17 cellular contexts compared by ENCODE assay signal in genomic region chr16:68508641-68509240, GRCh38. TPM values are rescaled to one million over a fixed set of nuclear protein-coding genes. Genes with fewer than 3 reads are reported as not detected.
A peak's percentile ranks its signal among the peaks of the same experiment; 100 is the strongest.
DNase-seq lines count a peak whose midpoint lies in the region; ATAC-seq and TF ChIP-seq lines count a peak whose summit lies in the region.
"Had no signal": no experiment of that assay in that cellular context is flagged by ENCODE, and none has a peak within 500 bp of the region (broad histone marks: within the 10 kb centered on the region; RNA-seq: fewer than 3 reads in every experiment).

No MANE protein-coding gene starts in this region.

- H3K27me3 ChIP-seq in right cardiac atrium (ENCODE audit: control insufficient read depth, insufficient read depth) (no peaks in the 10 kb centered on the region), neuronal stem cell (ENCODE audit: control insufficient read depth in 3 of 3, insufficient read depth in 3 of 3, low read depth in 1 of 3, low read length in 3 of 3) (peaks cover 0 to 27% (median 0%) of the 10 kb centered on the region in 3 experiments), Caco-2 (replicated peaks; ENCODE audit: control insufficient read depth, insufficient read depth, low read length) (peaks cover 1% of the 10 kb centered on the region; the same call in 1 of the 2 replicates)
- H3K27me3 ChIP-seq: BLaER1 treated with 17β-estradiol and CSF1 and Interleukin-3, amounts not matched to agents 10 nM and 100 nM had no signal

- no peak overlapping the region for H4K91ac ChIP-seq in neuronal stem cell (ENCODE audit: low read depth, low read length, poor library complexity)

- POLR2A ChIA-PET in Caco-2 (lab: Charles Lee), result no interaction called here

- no peak overlapping the region for H4K8ac ChIP-seq in neuronal stem cell (ENCODE audit: low read depth, low read length)

- no peak overlapping the region for H3K9ac ChIP-seq in neuronal stem cell (ENCODE audit: low read depth, low read length, poor library complexity)
- H3K9ac ChIP-seq: BLaER1 treated with 17β-estradiol and CSF1 and Interleukin-3, amounts not matched to agents 10 nM and 100 nM had no signal

- no TSS peak for BruUV-seq in Caco-2 (replicated peaks; lab: Mats Ljungman, UMichigan)

- CTCF ChIA-PET in Caco-2 (lab: Charles Lee), result no interaction called here

- H3K4me1 Mint-ChIP-seq in T-helper 17 cell (peaks cover 4% of the 10 kb centered on the region), chondrocyte (ENCODE audit: low read depth) (peaks cover 9% of the 10 kb centered on the region), Caco-2 (ENCODE audit: low read depth, unreplicated experiment) (no peaks in the 10 kb centered on the region)
- H3K4me1 Mint-ChIP-seq: H9 had no signal

- H3K4me2 ChIP-seq in neuronal stem cell (ENCODE audit: insufficient read depth, low read length, poor library complexity, severe bottlenecking), result no peak overlapping the region
- H3K4me2 ChIP-seq: BLaER1 treated with 17β-estradiol and CSF1 and Interleukin-3, amounts not matched to agents 10 nM and 100 nM had no signal

- H3K4me3 Mint-ChIP-seq in T-helper 17 cell (no peak overlapping the region), chondrocyte (ENCODE audit: unreplicated experiment) (no peak overlapping the region), Caco-2 (ENCODE audit: unreplicated experiment) (no peak overlapping the region)
- H3K4me3 Mint-ChIP-seq: B cell; CD8-positive, alpha-beta T cell had no signal

- peaks cover 2% of the 10 kb centered on the region for H3K79me1 ChIP-seq in neuronal stem cell (ENCODE audit: low read depth, low read length)

- H2AK5ac ChIP-seq in neuronal stem cell (ENCODE audit: low read depth, low read length), result peak overlapping the region; percentile 59

- H3K27ac ChIP-seq in right cardiac atrium (ENCODE audit: low read length) (no peak overlapping the region), neuronal stem cell (replicated peaks; ENCODE audit: low read length) (no peak overlapping the region)
- H3K27ac ChIP-seq: BLaER1 treated with 17β-estradiol and CSF1 and Interleukin-3, amounts not matched to agents 10 nM and 100 nM had no signal

- ATAC-seq in Right ventricle myocardium inferior (no peak), right cardiac atrium (no peak), T-helper 17 cell (no peak)
- ATAC-seq: CD8-positive, alpha-beta T cell; GM12878 had no signal

- H3K27ac Mint-ChIP-seq in T-helper 17 cell, result peak overlapping the region; percentile 14
- no peak overlapping the region for H3K27ac Mint-ChIP-seq in chondrocyte (ENCODE audit: unreplicated experiment)
- H3K27ac Mint-ChIP-seq in Caco-2 (ENCODE audit: unreplicated experiment), result no peak overlapping the region
- H3K27ac Mint-ChIP-seq: B cell; CD8-positive, alpha-beta T cell; H9 had no signal

- H3K9me3 Mint-ChIP-seq in chondrocyte (ENCODE audit: low read depth), result no peaks in the 10 kb centered on the region
- H3K9me3 Mint-ChIP-seq in Caco-2 (ENCODE audit: unreplicated experiment), result no peaks in the 10 kb centered on the region
- H3K9me3 Mint-ChIP-seq: CD8-positive, alpha-beta T cell; H9 had no signal

- no peak overlapping the region for H3K23ac ChIP-seq in neuronal stem cell (ENCODE audit: low read depth, low read length, poor library complexity)

- H2BK120ac ChIP-seq in neuronal stem cell (ENCODE audit: low read depth, low read length), result no peak overlapping the region

- TF ChIP-seq CTCF in chondrocyte (IDR thresholded peaks at IDR 0.05) (no peak), Caco-2 (IDR thresholded peaks at IDR 0.05; ENCODE audit: insufficient read depth in 1 of 2, low read depth in 1 of 2, low read length in 1 of 2, severe bottlenecking in 1 of 2, unreplicated experiment in 1 of 2) (no peak)

- H3K4me3 ChIP-seq in right cardiac atrium (ENCODE audit: low read length), result no peak overlapping the region
- no peak overlapping the region for H3K4me3 ChIP-seq in neuronal stem cell (ENCODE audit: low read length in 2 of 2)
- no peak overlapping the region for H3K4me3 ChIP-seq in Caco-2 (ENCODE audit: low read depth, low read length)
- H3K4me3 ChIP-seq: BLaER1 treated with 17β-estradiol and CSF1 and Interleukin-3, amounts not matched to agents 10 nM and 100 nM; GM12878 had no signal

- H3K36me3 Mint-ChIP-seq in T-helper 17 cell (ENCODE audit: low read depth) (no peaks in the 10 kb centered on the region), chondrocyte (ENCODE audit: low read depth) (no peaks in the 10 kb centered on the region), Caco-2 (ENCODE audit: insufficient read depth, unreplicated experiment) (no peaks in the 10 kb centered on the region)
- H3K36me3 Mint-ChIP-seq: CD8-positive, alpha-beta T cell had no signal

- DNase-seq in Right ventricle myocardium inferior (ENCODE audit: missing footprints) (peak; percentile 34), right cardiac atrium (no peak), T-helper 17 cell (no peak), chondrocyte (ENCODE audit: low spot score) (peak; percentile 55), neuronal stem cell (ENCODE audit: low spot score) (no peak), hippocampal formation (lab: John Stamatoyannopoulos, UW) (no peak), activated T-cell treated with anti-CD3 and anti-CD28 coated beads for 4 hours (no peak), Caco-2 (no peak)
- DNase-seq: CD8-positive, alpha-beta T cell; DMS 273 treated with DMSO at 0.1 percent for 48 hours; DMS53; DND-41; EL; H9 had no signal

- intact Hi-C loops in Right ventricle myocardium inferior (cut with DNase I), result no loop called here
- intact Hi-C loops in right cardiac atrium (cut with DNase I), result loop anchor here in 2 of 4 donors (2.0 to 10.0 kb wide), 2 partner anchors 112 to 114 kb away; no protein-coding TSS in a partner anchor
- intact Hi-C loops in Caco-2 (cut with micrococcal nuclease; ENCODE audit: unreplicated experiment), result loop anchor here (5.0 kb wide), 1 partner anchor 61 kb away; the partner anchor contains the start of gene SMPD3

- no peaks in the 10 kb centered on the region for H3K9me3 ChIP-seq in right cardiac atrium (ENCODE audit: control insufficient read depth, low read length)
- H3K9me3 ChIP-seq in T-helper 17 cell (ENCODE audit: control insufficient read depth, low read length, poor library complexity, severe bottlenecking), result no peaks in the 10 kb centered on the region
- H3K9me3 ChIP-seq in neuronal stem cell (replicated peaks in 1 of 2; ENCODE audit: control insufficient read depth in 2 of 2, insufficient read depth in 1 of 2, low read depth in 1 of 2, low read length in 2 of 2), result no peaks in the 10 kb centered on the region
- H3K9me3 ChIP-seq in Caco-2, result 0 out of 2 replicates have a peak, but pooled peaks cover 3% of the 10 kb centered on the region

- H2BK15ac ChIP-seq in neuronal stem cell (ENCODE audit: low read length), result peak overlapping the region; percentile 62

- 76% methylated on average over 7 of the region's 7 CpGs for WGBS in right cardiac atrium
- no CpG with 5 or more reads among the region's 7 CpGs for whole genome bisulfite sequencing in neuronal stem cell (ENCODE audit: extremely low coverage in 2 of 2, insufficient read length in 2 of 2, insufficient replicate concordance in 1 of 2), 2 donors

- no peak overlapping the region for H2BK5ac ChIP-seq in neuronal stem cell (ENCODE audit: low read length)

- no peak overlapping the region for H2AFZ ChIP-seq in neuronal stem cell (ENCODE audit: low read length)

- H3K4ac ChIP-seq in neuronal stem cell (ENCODE audit: low read length), result no peak overlapping the region

- H2BK12ac ChIP-seq in neuronal stem cell (ENCODE audit: low read length), result no peak overlapping the region

- H3K36me3 ChIP-seq in neuronal stem cell (replicated peaks in 1 of 2; ENCODE audit: control insufficient read depth in 2 of 2, insufficient read depth in 2 of 2, low read length in 2 of 2), result no peaks in the 10 kb centered on the region
- no peaks in the 10 kb centered on the region for H3K36me3 ChIP-seq in Caco-2 (ENCODE audit: control insufficient read depth, insufficient read depth, low read length)
- H3K36me3 ChIP-seq: BLaER1 treated with 17β-estradiol and CSF1 and Interleukin-3, amounts not matched to agents 10 nM and 100 nM had no signal

- H3K18ac ChIP-seq in neuronal stem cell (ENCODE audit: low read length), result peak overlapping the region; percentile 5

- H3K14ac ChIP-seq in neuronal stem cell (ENCODE audit: low read length), result no peak overlapping the region

- peaks cover 22% of the 10 kb centered on the region for H3K27me3 Mint-ChIP-seq in T-helper 17 cell
- peaks cover 16% of the 10 kb centered on the region for H3K27me3 Mint-ChIP-seq in chondrocyte (ENCODE audit: low read depth)
- H3K27me3 Mint-ChIP-seq in Caco-2 (ENCODE audit: insufficient read depth, unreplicated experiment), result peaks cover 21% of the 10 kb centered on the region
- H3K27me3 Mint-ChIP-seq: B cell had no signal

- H3K4me1 ChIP-seq in right cardiac atrium (ENCODE audit: control insufficient read depth, insufficient read depth, low read length) (no peaks in the 10 kb centered on the region), neuronal stem cell (ENCODE audit: control insufficient read depth in 2 of 2, insufficient read depth in 1 of 2, low read depth in 1 of 2, low read length in 2 of 2) (peaks cover 0 to 4% of the 10 kb centered on the region in 2 donors), Caco-2 (no peaks in the 10 kb centered on the region)

RNA-seq across cellular contexts. Expression of gene ZFP90, which starts 30.4 kb away (rescaled TPM):
- total RNA-seq in Right ventricle myocardium inferior, result 9.5 TPM
- total RNA-seq in right cardiac atrium, result 10 to 100 TPM; 12.2 to 14.3 (median 12.5) TPM
- polyA plus RNA-seq in right cardiac atrium, result 8.4 TPM
- total RNA-seq in T-helper 17 cell, result 10 to 100 TPM; 20.7 to 21.3 TPM
- 29.7 to 35.1 TPM (median 32.5 TPM) in 3 replicates for total RNA-seq in chondrocyte
- 58.9 TPM for polyA plus RNA-seq in neuronal stem cell (2013, experiment 1 of 2)
- polyA plus RNA-seq in neuronal stem cell (2013, experiment 2 of 2), result 65.3 TPM
- 16.5 and 23.2 TPM in 2 replicates for total RNA-seq in Caco-2 (2022)

Comparison
In these comparisons a context has a peak if more than half of its experiments do, and no peak if none do; other contexts are left out.
1. DNase-seq: peak in Right ventricle myocardium inferior (single experiment) and chondrocyte (single experiment); none in right cardiac atrium (0 of 3), T-helper 17 cell (0 of 3), neuronal stem cell (single experiment), hippocampal formation (0 of 2), activated T-cell treated with anti-CD3 and anti-CD28 coated beads for 4 hours (single experiment) and Caco-2 (0 of 2).